Comparison of ENCODE assay signal across 8 cellular contexts in the genomic region with DNA sequence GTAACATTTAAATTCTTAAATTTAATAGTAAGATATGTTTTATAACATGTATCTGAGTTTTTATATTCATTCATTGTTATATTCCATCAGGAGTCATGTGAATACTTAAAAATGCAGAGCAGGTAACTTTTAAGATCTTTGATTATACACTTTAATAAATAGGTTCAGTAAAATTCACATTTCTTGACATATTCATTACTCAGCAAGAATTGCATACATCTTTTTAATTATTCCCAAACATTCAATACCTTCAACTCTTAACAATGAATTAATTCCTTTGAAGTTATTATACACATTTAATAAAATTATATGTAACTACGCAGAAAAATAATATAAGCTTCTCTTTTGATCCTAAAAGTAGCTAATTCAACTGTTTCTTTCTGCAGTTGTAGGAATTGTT.
"Had no signal": no experiment of that assay in that cellular context is flagged by ENCODE, and none has a peak within 500 bp of the region (broad histone marks: within the 10 kb centered on the region; RNA-seq: fewer than 3 reads in every experiment).

No MANE protein-coding gene starts in this region.

- H3K4me2 ChIP-seq: GM23338 had no signal

- H2AFZ ChIP-seq: GM23338 had no signal

- H3K4me3 ChIP-seq: GM23338 had no signal

- FAIRE-seq: H1, H54 had no signal

- ATAC-seq: GM23338 had no signal

- H3K27ac ChIP-seq: HL-60 had no signal

- DNase-seq: H9, HCEC 1CT, IMR-90, KBM-7 had no signal
